ENCODE assay signal across 13 cellular contexts in genomic region chr19:868458-869244, GRCh38. TPM values are rescaled to one million over a fixed set of nuclear protein-coding genes. Genes with fewer than 3 reads are reported as not detected.
DNase-seq lines count a peak whose midpoint lies in the region.
"Had no signal": no experiment of that assay in that cellular context is flagged by ENCODE, and none has a peak within 500 bp of the region (broad histone marks: within the 10 kb centered on the region; RNA-seq: fewer than 3 reads in every experiment).

No MANE protein-coding gene starts in this region.

- no peak overlapping the region for H2AFZ ChIP-seq in trophoblast cell (ENCODE audit: insufficient read depth, low read length, poor library complexity)

- peaks cover 5% of the 10 kb centered on the region for H3K79me1 ChIP-seq in trophoblast cell (ENCODE audit: low read length)

- 0 out of 22 replicates have a peak, but pooled peaks cover 0 to under 1% (median 0%) of the 10 kb centered on the region in 11 experiments for H3K27me3 ChIP-seq in BLaER1 treated with 17β-estradiol and CSF1 and Interleukin-3, amounts not matched to agents 10 nM and 100 nM
- H3K27me3 ChIP-seq in duodenal mucosa (ENCODE audit: control insufficient read depth in 1 of 2, insufficient read depth in 2 of 2, low read length in 2 of 2) (no peaks in the 10 kb centered on the region), trophoblast cell (ENCODE audit: insufficient read depth, low read length) (no peaks in the 10 kb centered on the region)
- H3K27me3 ChIP-seq: BE2C, right lobe of liver had no signal

- peaks cover 4% of the 10 kb centered on the region for H3K79me2 ChIP-seq in trophoblast cell (ENCODE audit: control insufficient read depth, insufficient read depth, low read length, poor library complexity)

- H4K91ac ChIP-seq in trophoblast cell (ENCODE audit: low read depth, low read length): peak overlapping the region; percentile 68

- peak overlapping the region; percentile 32 to 81 (median 69); a peak in 19 of 22 replicates for H3K4me2 ChIP-seq in BLaER1 treated with 17β-estradiol and CSF1 and Interleukin-3, amounts not matched to agents 10 nM and 100 nM
- no peak overlapping the region for H3K4me2 ChIP-seq in trophoblast cell (ENCODE audit: low read length)

- H4K8ac ChIP-seq in trophoblast cell (ENCODE audit: low read depth, low read length): peak overlapping the region; percentile 52

- peak overlapping the region; percentile 69 for H3K18ac ChIP-seq in trophoblast cell (ENCODE audit: low read length)

- no peak overlapping the region for H3K4me3 ChIP-seq in BLaER1 treated with 17β-estradiol and CSF1 and Interleukin-3, amounts not matched to agents 10 nM and 100 nM
- H3K4me3 ChIP-seq in duodenal mucosa (ENCODE audit: low read depth in 1 of 2, low read length in 2 of 2): no peak overlapping the region
- H3K4me3 ChIP-seq in trophoblast cell (ENCODE audit: low read depth, low read length): no peak overlapping the region
- H3K4me3 ChIP-seq: right lobe of liver had no signal

- H3K27ac ChIP-seq in BLaER1 treated with 17β-estradiol and CSF1 and Interleukin-3, amounts not matched to agents 10 nM and 100 nM: peak overlapping the region in 5 of 11 experiments; percentile 10 to 50 (median 44); a peak in 7 of 22 replicates
- H3K27ac ChIP-seq in duodenal mucosa (ENCODE audit: low read depth, low read length) (peak overlapping the region; percentile 70), trophoblast cell (ENCODE audit: low read depth, low read length) (peak overlapping the region; percentile 49)
- H3K27ac ChIP-seq: right lobe of liver had no signal

- peak overlapping the region; percentile 69 for H3K14ac ChIP-seq in trophoblast cell (ENCODE audit: low read length)

- peak overlapping the region; percentile 52 for H2BK120ac ChIP-seq in trophoblast cell (ENCODE audit: insufficient read depth, low read length, poor library complexity)

- H3K9ac ChIP-seq in BLaER1 treated with 17β-estradiol and CSF1 and Interleukin-3, amounts not matched to agents 10 nM and 100 nM: peak overlapping the region in 9 of 11 experiments; percentile 20 to 71 (median 51); a peak in 11 of 22 replicates
- no peak overlapping the region for H3K9ac ChIP-seq in duodenal mucosa (ENCODE audit: low read depth in 1 of 2, low read length in 2 of 2)
- H3K9ac ChIP-seq in trophoblast cell (ENCODE audit: low read length): no peak overlapping the region

- no peak overlapping the region for H2BK5ac ChIP-seq in trophoblast cell (ENCODE audit: low read depth, low read length, poor library complexity)

- no peak overlapping the region for H3K23ac ChIP-seq in trophoblast cell (ENCODE audit: low read length)

- peaks cover 24 to 53% (median 49%) of the 10 kb centered on the region in 10 experiments for H3K4me1 ChIP-seq in BLaER1 treated with 17β-estradiol and CSF1 and Interleukin-3, amounts not matched to agents 10 nM and 100 nM
- H3K4me1 ChIP-seq in duodenal mucosa (ENCODE audit: control insufficient read depth in 1 of 2, insufficient read depth in 2 of 2, low read length in 2 of 2): peaks cover 0 to 8% of the 10 kb centered on the region in 2 donors
- peaks cover 13 to 16% of the 10 kb centered on the region in 2 experiments for H3K4me1 ChIP-seq in trophoblast cell (ENCODE audit: control insufficient read depth in 1 of 2, insufficient read depth in 2 of 2, low read length in 2 of 2)
- H3K4me1 ChIP-seq: right lobe of liver had no signal

- no CpG with 5 or more reads among the region's 34 CpGs for WGBS in trophoblast cell (ENCODE audit: extremely low coverage, insufficient coverage, insufficient read length)

- no peak overlapping the region for H4K12ac ChIP-seq in trophoblast cell (ENCODE audit: low read depth, low read length)

- peaks cover 32 to 53% (median 40%) of the 10 kb centered on the region in 11 experiments for H3K36me3 ChIP-seq in BLaER1 treated with 17β-estradiol and CSF1 and Interleukin-3, amounts not matched to agents 10 nM and 100 nM
- H3K36me3 ChIP-seq in duodenal mucosa (ENCODE audit: control insufficient read depth in 1 of 2, insufficient read depth in 2 of 2, low read length in 2 of 2) (peaks cover 19 to 30% of the 10 kb centered on the region in 2 donors), trophoblast cell (ENCODE audit: control insufficient read depth in 1 of 2, insufficient read depth in 2 of 2, low read length in 2 of 2) (peaks cover 34 to 35% of the 10 kb centered on the region in 2 experiments)

- DNase-seq in trophoblast cell (no peak), NCI-H748 (lab: John Stamatoyannopoulos, UW; ENCODE audit: unreplicated experiment) (no peak), COR-L47 (lab: John Stamatoyannopoulos, UW) (no peak)
- DNase-seq in activated CD4-positive, alpha-beta T cell treated with anti-CD3 and anti-CD28 coated beads for 1 hour: no peak
- DNase-seq: activated CD4-positive, alpha-beta T cell treated with anti-CD3 and anti-CD28 coated beads for 48 hours; activated effector memory CD4-positive, alpha-beta T cell treated with anti-CD3 and anti-CD28 coated beads, Interleukin-2, amount 50 U/mL, for 16 hours; BE2C; GF-D8; NCI-H1092; NCI-H69 had no signal

- H4K20me1 ChIP-seq in BLaER1 treated with 17β-estradiol and CSF1 and Interleukin-3, amounts not matched to agents 10 nM and 100 nM: peaks cover 0 to 54% (median 13%) of the 10 kb centered on the region in 11 experiments; a peak in 15 of 22 replicates

- peak overlapping the region; percentile 48 for H3K4ac ChIP-seq in trophoblast cell (ENCODE audit: low read depth, low read length)

- peak overlapping the region; percentile 42 for H2BK12ac ChIP-seq in trophoblast cell (ENCODE audit: low read length)

- H2AK5ac ChIP-seq in trophoblast cell (ENCODE audit: low read length): peak overlapping the region; percentile 77

- no peaks in the 10 kb centered on the region for H3K9me3 ChIP-seq in BLaER1 treated with 17β-estradiol and CSF1 and Interleukin-3, amounts not matched to agents 10 nM and 100 nM (replicated peaks in 1 of 11)
- H3K9me3 ChIP-seq in duodenal mucosa (ENCODE audit: control insufficient read depth in 1 of 2, low read length in 2 of 2) (no peaks in the 10 kb centered on the region), trophoblast cell (ENCODE audit: insufficient read depth, low read depth, low read length) (no peaks in the 10 kb centered on the region)
- H3K9me3 ChIP-seq: BE2C, right lobe of liver had no signal

RNA-seq across cellular contexts. Expression of gene CFD, which starts 9.2 kb away (rescaled TPM):
- 0.18 and 0.39 TPM in 2 replicates for polyA plus RNA-seq in trophoblast cell (2013)

RNA-seq across cellular contexts. Expression of gene ELANE, which starts 16.5 kb away (rescaled TPM):
- not detected in 2 replicates for polyA plus RNA-seq in trophoblast cell (2013)

RNA-seq across cellular contexts. Expression of gene MED16, which starts 24.3 kb away (rescaled TPM):
- 24.8 and 25.9 TPM in 2 replicates for polyA plus RNA-seq in trophoblast cell (2013)

RNA-seq across cellular contexts. Expression of gene RNU6-9, which starts 24.6 kb away (rescaled TPM):
- not detected in 2 replicates for polyA plus RNA-seq in trophoblast cell (2013)

RNA-seq across cellular contexts. Expression of gene PRTN3, which starts 27.9 kb away (rescaled TPM):
- polyA plus RNA-seq in trophoblast cell (2013): not detected in 2 replicates

Comparison
In these comparisons a context has a peak if more than half of its experiments do, and no peak if none do; other contexts are left out.
1. H3K9ac ChIP-seq: peak in BLaER1 treated with 17β-estradiol and CSF1 and Interleukin-3, amounts not matched to agents 10 nM and 100 nM (9 of 11); none in duodenal mucosa (0 of 2) and trophoblast cell (single experiment).